ENCODE assay signal across 13 cellular contexts in genomic region chr21:32329331-32329730, GRCh38. TPM values are rescaled to one million over a fixed set of nuclear protein-coding genes. Genes with fewer than 3 reads are reported as not detected.
DNase-seq lines count a peak whose midpoint lies in the region; ATAC-seq and TF ChIP-seq lines count a peak whose summit lies in the region.
"Had no signal": no experiment of that assay in that cellular context is flagged by ENCODE, and none has a peak within 500 bp of the region (broad histone marks: within the 10 kb centered on the region; RNA-seq: fewer than 3 reads in every experiment).

No MANE protein-coding gene starts in this region.

- no peaks in the 10 kb centered on the region for H3K9me3 Mint-ChIP-seq in T-cell

- H3K4me1 ChIP-seq in ascending aorta (peaks cover 15 to 20% of the 10 kb centered on the region in 2 donors), right cardiac atrium (ENCODE audit: control insufficient read depth, insufficient read depth, low read length) (peaks cover 6% of the 10 kb centered on the region)

- TF ChIP-seq CTCF in ascending aorta (IDR thresholded peaks at IDR 0.05), result no peak

- H3K27ac ChIP-seq in ascending aorta (peak overlapping the region; percentile 81 to 89), right cardiac atrium (ENCODE audit: low read length) (peak overlapping the region; percentile 88)

- peaks cover 51 to 58% of the 10 kb centered on the region in 2 donors for H3K36me3 ChIP-seq in ascending aorta

- no peak overlapping the region for H3K4me3 Mint-ChIP-seq in T-cell
- H3K4me3 Mint-ChIP-seq: naive B cell had no signal

- DNase-seq in AG20443 (ENCODE audit: low spot score) (peak; percentile 71), ascending aorta (ENCODE audit: low spot score in 2 of 2) (peak in 1 of 2 donors; percentile 86), right cardiac atrium (no peak), sciatic nerve (ENCODE audit: low spot score) (peak; percentile 45), NCI-H2029 treated with DMSO at 0.1 percent for 48 hours (lab: John Stamatoyannopoulos, UW) (no peak), T-cell (no peak), NCI-H1417 (lab: John Stamatoyannopoulos, UW) (no peak)
- DNase-seq in stimulated activated CD8-positive, alpha-beta memory T cell treated with anti-CD3 and anti-CD28 coated beads, Interleukin-4, amount 100 ng/mL, for 48 hours, result no peak
- DNase-seq: activated gamma-delta T cell treated with Interleukin-2 at 50 U/mL for 16 hours, naive B cell, NCI-H1105 treated with DMSO at 0.1 percent for 48 hours had no signal

- no peaks in the 10 kb centered on the region for H3K4me1 Mint-ChIP-seq in T-cell

- CTCF ChIA-PET in T-cell (lab: Charles Lee), result no interaction called here

- ATAC-seq in right cardiac atrium (peak; percentile 24 to 56), sciatic nerve (peak; percentile 77), T-cell (replicated peaks in 1 of 4) (no peak)

- H3K27ac Mint-ChIP-seq in T-cell, result no peak overlapping the region

- peaks cover 94% of the 10 kb centered on the region for H3K36me3 Mint-ChIP-seq in T-cell

- H3K9me3 ChIP-seq in ascending aorta (no peaks in the 10 kb centered on the region), right cardiac atrium (ENCODE audit: control insufficient read depth, low read length) (no peaks in the 10 kb centered on the region)

- H3K4me3 ChIP-seq in ascending aorta (no peak overlapping the region), right cardiac atrium (ENCODE audit: low read length) (no peak overlapping the region)

- H3K27me3 Mint-ChIP-seq in T-cell, result no peaks in the 10 kb centered on the region
- H3K27me3 Mint-ChIP-seq: naive B cell had no signal

- intact Hi-C loops in ascending aorta (cut with DNase I) (loop anchor here (2.0 kb wide), 3 partner anchors 43 to 83 kb away; partner anchors contain the start of genes EVA1C and MIS18A), right cardiac atrium (cut with DNase I) (no loop called here), sciatic nerve (cut with DNase I) (no loop called here)

- no peaks in the 10 kb centered on the region for H3K27me3 ChIP-seq in ascending aorta
- H3K27me3 ChIP-seq in right cardiac atrium (ENCODE audit: control insufficient read depth, insufficient read depth), result no peaks in the 10 kb centered on the region

- 57% methylated on average over 2 of the region's 2 CpGs for WGBS in right cardiac atrium

- POLR2A ChIA-PET in T-cell (lab: Charles Lee), result no interaction called here

RNA-seq across cellular contexts. Expression of gene MRAP, which starts 30.7 kb away (rescaled TPM):
- total RNA-seq in ascending aorta (not detected), right cardiac atrium (1 to 10 TPM in 1 of 4 donors, under 1 TPM in 1, not detected in 2; 0.32 to 3.2 TPM), sciatic nerve (5.8 TPM), T-cell (not detected)
- 4.7 TPM for polyA plus RNA-seq in right cardiac atrium
- total RNA-seq: HT-29 had no signal
- polyA plus RNA-seq: BJ had no signal

RNA-seq across cellular contexts. Expression of gene MIS18A, which starts 50.5 kb away (rescaled TPM):
- total RNA-seq in ascending aorta, result 0.64 TPM
- total RNA-seq in right cardiac atrium, result 1 to 10 TPM; 3.3 to 4.7 (median 4.3) TPM
- 4.3 TPM for polyA plus RNA-seq in right cardiac atrium
- 6.6 TPM for total RNA-seq in sciatic nerve
- 1 to 10 TPM; 4.5 to 10.0 (median 9.5) TPM for total RNA-seq in T-cell

Comparison
In these comparisons a context has a peak if more than half of its experiments do, and no peak if none do; other contexts are left out.
1. DNase-seq: peak in AG20443 (single experiment) and sciatic nerve (single experiment); none in right cardiac atrium (0 of 3), NCI-H2029 treated with DMSO at 0.1 percent for 48 hours (single experiment), T-cell (0 of 34), NCI-H1417 (0 of 3) and stimulated activated CD8-positive, alpha-beta memory T cell treated with anti-CD3 and anti-CD28 coated beads, Interleukin-4, amount 100 ng/mL, for 48 hours (single experiment).
2. ATAC-seq: peak in right cardiac atrium (2 of 2) and sciatic nerve (single experiment); none in T-cell (0 of 4).